ENCODE assay signal across 8 cellular contexts in the genomic region with DNA sequence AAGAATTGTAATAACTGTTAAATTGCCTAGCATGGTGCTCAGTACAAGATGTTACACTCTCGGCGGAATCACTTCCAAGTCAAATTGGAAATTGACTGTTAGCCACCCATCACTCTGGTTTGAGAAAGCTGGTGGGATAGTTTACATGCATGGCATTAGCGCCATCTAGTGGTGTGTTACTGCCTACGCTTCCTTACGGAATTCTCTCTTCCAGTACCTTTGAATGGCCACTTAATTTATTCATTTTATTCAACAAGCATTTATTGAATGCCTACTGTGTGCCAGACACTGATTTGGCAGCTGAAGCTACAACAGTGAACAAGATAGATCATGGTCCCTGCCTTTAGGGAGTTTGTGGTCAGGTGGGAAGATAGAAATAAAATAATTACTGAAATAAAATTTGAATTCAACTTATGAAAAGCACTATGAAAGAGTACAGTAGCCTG. TPM values are rescaled to one million over a fixed set of nuclear protein-coding genes. Genes with fewer than 3 reads are reported as not detected.
DNase-seq lines count a peak whose midpoint lies in the region; ATAC-seq, FAIRE-seq and TF ChIP-seq lines count a peak whose summit lies in the region.

No MANE protein-coding gene starts in this region.

- no peak overlapping the region for H4K91ac ChIP-seq in H1 (replicated peaks; ENCODE audit: insufficient read length, low read length)

- H2AK5ac ChIP-seq in H1 (ENCODE audit: low read depth, low read length): no peak overlapping the region

- no peak overlapping the region for H2BK12ac ChIP-seq in H1 (ENCODE audit: low read depth, low read length)

- ATAC-seq in activated CD8-positive, alpha-beta T cell treated with anti-CD3 and anti-CD28 coated beads, Interleukin-2, amount 10 ng/mL, durations not matched to agents 7 days and 5 days: peak; percentile 72
- ATAC-seq in mucosa of descending colon: peak; percentile 87
- no peak for ATAC-seq in GM19463 (IDR thresholded peaks at IDR 0.05; ENCODE audit: unreplicated experiment)

- H4K8ac ChIP-seq in H1 (ENCODE audit: extremely low read depth, insufficient read depth, low read length): no peak overlapping the region

- no peaks in the 10 kb centered on the region for H3K4me1 ChIP-seq in H1 (replicated peaks in 1 of 4; ENCODE audit: control insufficient read depth in 3 of 4, insufficient read depth in 4 of 4, low read length in 3 of 4)
- H3K4me1 ChIP-seq in mucosa of descending colon (ENCODE audit: low read depth): peaks cover 3% of the 10 kb centered on the region

- no peak overlapping the region for H4K5ac ChIP-seq in H1 (ENCODE audit: insufficient read length, low read depth, low read length)

- TF ChIP-seq EP300 in H1 (IDR thresholded peaks at IDR 0.05; ENCODE audit: borderline replicate concordance in 1 of 2, low read depth in 2 of 2, low read length in 2 of 2): no peak

- POLR2A ChIA-PET in activated CD8-positive, alpha-beta T cell treated with anti-CD3 and anti-CD28 coated beads, Interleukin-2, amount 10 ng/mL, durations not matched to agents 7 days and 5 days (lab: Charles Lee): interaction anchor here (0.5 kb wide), 1 partner anchor 13 kb away, joined by 4 read pairs; no protein-coding TSS in a partner anchor
- POLR2A ChIA-PET in H1 (lab: Charles Lee; ENCODE audit: partially characterized antibody): interaction anchor here (1.1 kb wide), 1 partner anchor 131 kb away, joined by 4 read pairs; no protein-coding TSS in a partner anchor

- no peak overlapping the region for H3K4me3 ChIP-seq in H1 (ENCODE audit: extremely low read depth in 1 of 4, insufficient read depth in 2 of 4, low read depth in 3 of 4, low read length in 4 of 4)
- no peak overlapping the region for H3K4me3 ChIP-seq in mucosa of descending colon

- TF ChIP-seq CTCF in H1 (IDR thresholded peaks at IDR 0.05; ENCODE audit: control extremely low read depth in 1 of 3, insufficient read depth in 1 of 3, low read depth in 1 of 3, low read length in 3 of 3) (peak in 2 of 3 experiments; percentile 89 to 93; a peak in 3 of 4 replicates), mucosa of descending colon (IDR thresholded peaks at IDR 0.05) (peak; percentile 87)

- DNase-seq in DMS153 (lab: John Stamatoyannopoulos, UW): peak; percentile 65
- DNase-seq in HuH-7 (ENCODE audit: low spot score): peak; percentile 26
- peak; percentile 34 for DNase-seq in NK-92 treated with Interleukin-12 subunit alpha and Interleukin-12 subunit beta, amount 100 ng/mL, for 24 hours (lab: John Stamatoyannopoulos, UW)
- DNase-seq in activated CD8-positive, alpha-beta T cell treated with anti-CD3 and anti-CD28 coated beads, Interleukin-2, amount 10 ng/mL, durations not matched to agents 7 days and 5 days: peak; percentile 79
- DNase-seq in H1 (ENCODE audit: low read depth in 1 of 2, low spot score in 2 of 2): peak; percentile 17 to 69
- DNase-seq in mucosa of descending colon: peak in 1 of 3 donors; percentile 86
- peak; percentile 16 for DNase-seq in stimulated activated CD8-positive, alpha-beta memory T cell treated with anti-CD3 and anti-CD28 coated beads, Interleukin-7, amount 100 ng/mL, for 24 hours (ENCODE audit: low read depth)

- no peaks in the 10 kb centered on the region for H3K36me3 Mint-ChIP-seq in activated CD8-positive, alpha-beta T cell treated with anti-CD3 and anti-CD28 coated beads, Interleukin-2, amount 10 ng/mL, durations not matched to agents 7 days and 5 days (ENCODE audit: low read depth)

- TF ChIP-seq POLR2A in H1 (IDR thresholded peaks at IDR 0.05; ENCODE audit: control extremely low read depth in 1 of 2, low read depth in 2 of 2, low read length in 2 of 2): no peak

- H2BK5ac ChIP-seq in H1 (ENCODE audit: low read depth, low read length): no peak overlapping the region

- H2BK15ac ChIP-seq in H1 (ENCODE audit: low read length): no peak overlapping the region

- 36% methylated on average over 5 of the region's 5 CpGs; no CpG with 5 or more reads in 1 of the 2 experiments for WGBS in H1 (ENCODE audit: extremely low coverage in 1 of 2, insufficient coverage in 1 of 2, insufficient read length in 1 of 2, insufficient replicate concordance in 2 of 2, low coverage in 1 of 2, low lambda C conversion rate in 2 of 2, missing lambda C conversion rate in 1 of 2), 2 experiments

- no peaks in the 10 kb centered on the region for H3K4me1 Mint-ChIP-seq in activated CD8-positive, alpha-beta T cell treated with anti-CD3 and anti-CD28 coated beads, Interleukin-2, amount 10 ng/mL, durations not matched to agents 7 days and 5 days (ENCODE audit: low read depth)

- H4K20me1 ChIP-seq in H1 (replicated peaks in 1 of 2; ENCODE audit: control insufficient read depth in 1 of 2, insufficient read depth in 2 of 2, low read length in 2 of 2): no peaks in the 10 kb centered on the region

- intact Hi-C loops in mucosa of descending colon (cut with DNase I, micrococcal nuclease): loop anchor here in 1 of 2 donors (5.0 kb wide), 1 partner anchor 237 kb away; no protein-coding TSS in a partner anchor

- FAIRE-seq in H1 (lab: Jason Lieb, UNC): peak; percentile 98

- H3K79me1 ChIP-seq in H1 (ENCODE audit: low read depth, low read length): no peaks in the 10 kb centered on the region

- H3K79me2 ChIP-seq in H1 (ENCODE audit: control insufficient read depth in 1 of 2, insufficient read depth in 2 of 2, low read length in 2 of 2): no peaks in the 10 kb centered on the region

- H2BK20ac ChIP-seq in H1 (ENCODE audit: low read length): no peak overlapping the region

- H3K4me3 Mint-ChIP-seq in activated CD8-positive, alpha-beta T cell treated with anti-CD3 and anti-CD28 coated beads, Interleukin-2, amount 10 ng/mL, durations not matched to agents 7 days and 5 days: no peak overlapping the region

- H3K23ac ChIP-seq in H1 (ENCODE audit: insufficient read length): no peak overlapping the region

- H3K23me2 ChIP-seq in H1 (ENCODE audit: low read depth, low read length): no peaks in the 10 kb centered on the region

- no peak overlapping the region for H3K27ac ChIP-seq in H1 (ENCODE audit: low read depth, low read length)

- H3K4ac ChIP-seq in H1 (replicated peaks; ENCODE audit: insufficient read length, low read depth, low read length): no peak overlapping the region

- H3K9ac ChIP-seq in H1 (replicated peaks in 1 of 4; ENCODE audit: extremely low read depth in 1 of 4, low read depth in 3 of 4, low read length in 3 of 4): no peak overlapping the region

- TF ChIP-seq RAD21 in H1 (IDR thresholded peaks at IDR 0.05 in 1 of 2, conservative IDR thresholded peaks at IDR 0.05 in 1 of 2; ENCODE audit: low read depth in 2 of 2, low read length in 2 of 2): peak; percentile 96

- H3K9me3 ChIP-seq in H1 (ENCODE audit: insufficient read depth in 2 of 2, low read depth in 1 of 2, low read length in 1 of 2): no peaks in the 10 kb centered on the region
- H3K9me3 ChIP-seq in mucosa of descending colon: no peaks in the 10 kb centered on the region

- H3K27ac Mint-ChIP-seq in activated CD8-positive, alpha-beta T cell treated with anti-CD3 and anti-CD28 coated beads, Interleukin-2, amount 10 ng/mL, durations not matched to agents 7 days and 5 days: no peak overlapping the region

- no peaks in the 10 kb centered on the region for H3K9me3 Mint-ChIP-seq in activated CD8-positive, alpha-beta T cell treated with anti-CD3 and anti-CD28 coated beads, Interleukin-2, amount 10 ng/mL, durations not matched to agents 7 days and 5 days (ENCODE audit: insufficient read depth)

- H3K27me3 Mint-ChIP-seq in activated CD8-positive, alpha-beta T cell treated with anti-CD3 and anti-CD28 coated beads, Interleukin-2, amount 10 ng/mL, durations not matched to agents 7 days and 5 days (ENCODE audit: low read depth): peaks cover 3% of the 10 kb centered on the region

- no peak overlapping the region for H3K18ac ChIP-seq in H1 (ENCODE audit: extremely low read depth, low read length)

- no peak overlapping the region for H3K4me2 ChIP-seq in H1 (ENCODE audit: insufficient read depth in 1 of 2, low read depth in 2 of 2, low read length in 2 of 2)

- no peak overlapping the region for H3K14ac ChIP-seq in H1 (ENCODE audit: insufficient read length)

- H3K56ac ChIP-seq in H1 (replicated peaks; ENCODE audit: insufficient read length, low read depth, low read length): no peak overlapping the region

- no peak overlapping the region for H2BK120ac ChIP-seq in H1 (replicated peaks; ENCODE audit: low read depth, low read length)

- no peaks in the 10 kb centered on the region for H3K27me3 ChIP-seq in H1 (replicated peaks in 1 of 4; ENCODE audit: control insufficient read depth in 3 of 4, extremely low read depth in 1 of 4, insufficient read depth in 3 of 4, low read length in 3 of 4)

- no peak overlapping the region for H2AFZ ChIP-seq in H1 (ENCODE audit: low read length)

- CTCF ChIA-PET in activated CD8-positive, alpha-beta T cell treated with anti-CD3 and anti-CD28 coated beads, Interleukin-2, amount 10 ng/mL, durations not matched to agents 7 days and 5 days (lab: Charles Lee): interaction anchor here (0.8 to 3.4 kb wide), 23 partner anchors 12 to 648 kb away, joined by 3 to 24 read pairs (median 4); no protein-coding TSS in a partner anchor
- CTCF ChIA-PET in H1 (lab: Charles Lee; ENCODE audit: partially characterized antibody): interaction anchor here (0.6 to 9.1 kb wide), 39 partner anchors 12 to 752 kb away, joined by 3 to 93 read pairs (median 4); a partner anchor contains a TSS

- H3K36me3 ChIP-seq in H1 (ENCODE audit: control insufficient read depth in 2 of 4, insufficient read depth in 4 of 4, low read length in 3 of 4) (no peaks in the 10 kb centered on the region), mucosa of descending colon (ENCODE audit: low read depth) (no peaks in the 10 kb centered on the region)

RNA-seq across cellular contexts. Expression of a gene that starts 33.6 kb away (rescaled TPM):
- total RNA-seq in activated CD8-positive, alpha-beta T cell treated with anti-CD3 and anti-CD28 coated beads, Interleukin-2, amount 10 ng/mL, durations not matched to agents 7 days and 5 days: 1 to 10 TPM; 8.1 to 8.8 TPM
- 13.5 and 13.8 TPM in 2 replicates for total RNA-seq in H1 (2021; fragmentation: NEBNext Ultra II Directional; extraction: Animal tissue kit (Norgen Biotek cat#: 25700))
- 1.9 and 4.0 TPM in 2 replicates for polyA plus RNA-seq in H1 (2011; rRNA removed)
- 4.6 TPM for polyA plus RNA-seq in H1 (2011; cell fraction: cytosol; rRNA removed)
- 0.87 TPM for polyA plus RNA-seq in H1 (2011; cell fraction: nucleus; rRNA removed)
- polyA plus RNA-seq in H1 (2012, experiment 1 of 2): 4.3 to 8.9 TPM (median 5.3 TPM) in 4 replicates
- polyA plus RNA-seq in H1 (2012, experiment 2 of 2): 3.0 TPM
- polyA plus RNA-seq in H1 (2013, experiment 1 of 2): 9.3 TPM
- polyA plus RNA-seq in H1 (2013, experiment 2 of 2): 9.1 TPM
- 3.4 and 3.8 TPM in 2 replicates for polyA minus RNA-seq in H1 (2011; rRNA and poly(A)+ RNA removed)
- 4.2 TPM for polyA minus RNA-seq in H1 (2011; cell fraction: cytosol; rRNA and poly(A)+ RNA removed)
- 7.9 TPM for polyA minus RNA-seq in H1 (2011; cell fraction: nucleus; rRNA and poly(A)+ RNA removed)
- total RNA-seq in mucosa of descending colon: 10 to 100 TPM; 12.6 to 17.8 (median 16.1) TPM

RNA-seq across cellular contexts. Expression of a gene that starts 33.7 kb away (rescaled TPM):
- 10 to 100 TPM; 20.4 to 22.1 TPM for total RNA-seq in activated CD8-positive, alpha-beta T cell treated with anti-CD3 and anti-CD28 coated beads, Interleukin-2, amount 10 ng/mL, durations not matched to agents 7 days and 5 days
- 26.8 and 28.6 TPM in 2 replicates for total RNA-seq in H1 (2021; fragmentation: NEBNext Ultra II Directional; extraction: Animal tissue kit (Norgen Biotek cat#: 25700))
- polyA plus RNA-seq in H1 (2011; rRNA removed): 14.4 and 25.2 TPM in 2 replicates
- 25.2 TPM for polyA plus RNA-seq in H1 (2011; cell fraction: cytosol; rRNA removed)
- polyA plus RNA-seq in H1 (2011; cell fraction: nucleus; rRNA removed): 16.4 TPM
- 18.5 to 26.9 TPM (median 22.6 TPM) in 4 replicates for polyA plus RNA-seq in H1 (2012, experiment 1 of 2)
- polyA plus RNA-seq in H1 (2012, experiment 2 of 2): 5.7 TPM
- polyA plus RNA-seq in H1 (2013, experiment 1 of 2): 34.7 TPM
- 36.8 TPM for polyA plus RNA-seq in H1 (2013, experiment 2 of 2)
- 20.7 and 25.1 TPM in 2 replicates for polyA minus RNA-seq in H1 (2011; rRNA and poly(A)+ RNA removed)
- 18.4 TPM for polyA minus RNA-seq in H1 (2011; cell fraction: cytosol; rRNA and poly(A)+ RNA removed)
- polyA minus RNA-seq in H1 (2011; cell fraction: nucleus; rRNA and poly(A)+ RNA removed): 39.5 TPM
- 10 to 100 TPM; 17.3 to 29.7 (median 27.6) TPM for total RNA-seq in mucosa of descending colon

RNA-seq across cellular contexts. Expression of a gene that starts 48.5 kb away (rescaled TPM):
- 1 to 10 TPM; 5.8 to 6.7 TPM for total RNA-seq in activated CD8-positive, alpha-beta T cell treated with anti-CD3 and anti-CD28 coated beads, Interleukin-2, amount 10 ng/mL, durations not matched to agents 7 days and 5 days
- total RNA-seq in H1 (2021; fragmentation: NEBNext Ultra II Directional; extraction: Animal tissue kit (Norgen Biotek cat#: 25700)): 15.6 and 16.6 TPM in 2 replicates
- polyA plus RNA-seq in H1 (2011; rRNA removed): 5.6 and 8.5 TPM in 2 replicates
- polyA plus RNA-seq in H1 (2011; cell fraction: cytosol; rRNA removed): 8.5 TPM
- 6.9 TPM for polyA plus RNA-seq in H1 (2011; cell fraction: nucleus; rRNA removed)
- 8.5 to 13.2 TPM (median 10.3 TPM) in 4 replicates for polyA plus RNA-seq in H1 (2012, experiment 1 of 2)
- 1.0 TPM for polyA plus RNA-seq in H1 (2012, experiment 2 of 2)
- 7.5 TPM for polyA plus RNA-seq in H1 (2013, experiment 1 of 2)
- 7.3 TPM for polyA plus RNA-seq in H1 (2013, experiment 2 of 2)
- 30.0 and 36.8 TPM in 2 replicates for polyA minus RNA-seq in H1 (2011; rRNA and poly(A)+ RNA removed)
- 13.9 TPM for polyA minus RNA-seq in H1 (2011; cell fraction: cytosol; rRNA and poly(A)+ RNA removed)
- polyA minus RNA-seq in H1 (2011; cell fraction: nucleus; rRNA and poly(A)+ RNA removed): 34.4 TPM
- total RNA-seq in mucosa of descending colon: 10 to 100 TPM; 13.8 to 29.0 (median 14.6) TPM
